Comparison of ENCODE assay signal across 3 cellular contexts in the genomic region with DNA sequence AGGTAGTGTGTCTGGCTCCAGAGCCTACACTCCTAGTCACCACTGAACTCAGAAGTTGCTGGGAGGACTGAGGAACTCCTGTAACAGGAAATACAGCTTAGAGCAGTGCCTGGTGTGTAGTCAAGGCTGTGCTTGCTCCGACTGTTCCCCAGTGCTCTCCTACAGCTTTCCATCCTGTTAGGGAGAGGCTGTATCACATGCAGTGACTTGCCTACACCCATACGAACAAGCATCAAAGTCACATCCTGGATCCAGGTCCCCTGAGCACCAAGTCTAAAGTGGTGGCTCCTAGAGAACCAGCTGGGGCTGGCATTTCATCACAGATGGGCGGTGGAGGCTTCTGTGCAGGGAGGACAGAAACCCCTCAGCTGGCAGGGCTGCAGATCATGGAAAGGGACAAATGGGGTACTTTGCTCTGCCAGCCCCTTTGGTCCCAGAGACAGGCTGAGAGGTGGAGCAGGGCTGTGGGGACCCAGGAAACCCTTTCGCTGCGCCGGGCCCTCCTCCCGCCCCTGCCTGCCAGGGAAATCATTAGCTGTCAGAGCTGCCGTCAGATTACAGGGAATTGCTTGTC.
TF ChIP-seq lines count a peak whose summit lies in the region.

No MANE protein-coding gene starts in this region.

TF ChIP-seq in SK-N-SH, 30 proteins besides CTCF, POLR2A, EP300 and RAD21:
- TF ChIP-seq, protein P1, sequence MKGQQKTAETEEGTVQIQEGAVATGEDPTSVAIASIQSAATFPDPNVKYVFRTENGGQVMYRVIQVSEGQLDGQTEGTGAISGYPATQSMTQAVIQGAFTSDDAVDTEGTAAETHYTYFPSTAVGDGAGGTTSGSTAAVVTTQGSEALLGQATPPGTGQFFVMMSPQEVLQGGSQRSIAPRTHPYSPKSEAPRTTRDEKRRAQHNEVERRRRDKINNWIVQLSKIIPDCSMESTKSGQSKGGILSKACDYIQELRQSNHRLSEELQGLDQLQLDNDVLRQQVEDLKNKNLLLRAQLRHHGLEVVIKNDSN (IDR thresholded peaks at IDR 0.05; ENCODE audit: borderline replicate concordance, low read depth), result no peak
- TF ChIP-seq EZH2phosphoT487 (IDR thresholded peaks at IDR 0.05; ENCODE audit: borderline replicate concordance, low read depth), result no peak
- no peak for TF ChIP-seq JUND (IDR thresholded peaks at IDR 0.05)
- no peak for TF ChIP-seq TAF1 (IDR thresholded peaks at IDR 0.05; ENCODE audit: borderline replicate concordance, low read depth, low read length)
- no peak for TF ChIP-seq SIN3A (IDR thresholded peaks at IDR 0.05; ENCODE audit: borderline replicate concordance, low read depth, low read length)
- TF ChIP-seq POLR2AphosphoS5 (IDR thresholded peaks at IDR 0.05; ENCODE audit: low read depth, low read length), result no peak
- TF ChIP-seq NRF1 (IDR thresholded peaks at IDR 0.05; ENCODE audit: low read depth, low read length), result no peak

TF ChIP-seq in SK-N-SH treated with all-trans-retinoic acid at 6 μM for 48 hours, 23 proteins besides CTCF, POLR2A, EP300 and RAD21:
- TF ChIP-seq ZFP30 (CRISPR knock-in tag; IDR thresholded peaks at IDR 0.05), result no peak
- TF ChIP-seq, protein P2, sequence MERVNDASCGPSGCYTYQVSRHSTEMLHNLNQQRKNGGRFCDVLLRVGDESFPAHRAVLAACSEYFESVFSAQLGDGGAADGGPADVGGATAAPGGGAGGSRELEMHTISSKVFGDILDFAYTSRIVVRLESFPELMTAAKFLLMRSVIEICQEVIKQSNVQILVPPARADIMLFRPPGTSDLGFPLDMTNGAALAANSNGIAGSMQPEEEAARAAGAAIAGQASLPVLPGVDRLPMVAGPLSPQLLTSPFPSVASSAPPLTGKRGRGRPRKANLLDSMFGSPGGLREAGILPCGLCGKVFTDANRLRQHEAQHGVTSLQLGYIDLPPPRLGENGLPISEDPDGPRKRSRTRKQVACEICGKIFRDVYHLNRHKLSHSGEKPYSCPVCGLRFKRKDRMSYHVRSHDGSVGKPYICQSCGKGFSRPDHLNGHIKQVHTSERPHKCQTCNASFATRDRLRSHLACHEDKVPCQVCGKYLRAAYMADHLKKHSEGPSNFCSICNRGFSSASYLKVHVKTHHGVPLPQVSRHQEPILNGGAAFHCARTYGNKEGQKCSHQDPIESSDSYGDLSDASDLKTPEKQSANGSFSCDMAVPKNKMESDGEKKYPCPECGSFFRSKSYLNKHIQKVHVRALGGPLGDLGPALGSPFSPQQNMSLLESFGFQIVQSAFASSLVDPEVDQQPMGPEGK (CRISPR knock-in tag; IDR thresholded peaks at IDR 0.05; ENCODE audit: borderline replicate concordance), result no peak
- TF ChIP-seq, protein P3, sequence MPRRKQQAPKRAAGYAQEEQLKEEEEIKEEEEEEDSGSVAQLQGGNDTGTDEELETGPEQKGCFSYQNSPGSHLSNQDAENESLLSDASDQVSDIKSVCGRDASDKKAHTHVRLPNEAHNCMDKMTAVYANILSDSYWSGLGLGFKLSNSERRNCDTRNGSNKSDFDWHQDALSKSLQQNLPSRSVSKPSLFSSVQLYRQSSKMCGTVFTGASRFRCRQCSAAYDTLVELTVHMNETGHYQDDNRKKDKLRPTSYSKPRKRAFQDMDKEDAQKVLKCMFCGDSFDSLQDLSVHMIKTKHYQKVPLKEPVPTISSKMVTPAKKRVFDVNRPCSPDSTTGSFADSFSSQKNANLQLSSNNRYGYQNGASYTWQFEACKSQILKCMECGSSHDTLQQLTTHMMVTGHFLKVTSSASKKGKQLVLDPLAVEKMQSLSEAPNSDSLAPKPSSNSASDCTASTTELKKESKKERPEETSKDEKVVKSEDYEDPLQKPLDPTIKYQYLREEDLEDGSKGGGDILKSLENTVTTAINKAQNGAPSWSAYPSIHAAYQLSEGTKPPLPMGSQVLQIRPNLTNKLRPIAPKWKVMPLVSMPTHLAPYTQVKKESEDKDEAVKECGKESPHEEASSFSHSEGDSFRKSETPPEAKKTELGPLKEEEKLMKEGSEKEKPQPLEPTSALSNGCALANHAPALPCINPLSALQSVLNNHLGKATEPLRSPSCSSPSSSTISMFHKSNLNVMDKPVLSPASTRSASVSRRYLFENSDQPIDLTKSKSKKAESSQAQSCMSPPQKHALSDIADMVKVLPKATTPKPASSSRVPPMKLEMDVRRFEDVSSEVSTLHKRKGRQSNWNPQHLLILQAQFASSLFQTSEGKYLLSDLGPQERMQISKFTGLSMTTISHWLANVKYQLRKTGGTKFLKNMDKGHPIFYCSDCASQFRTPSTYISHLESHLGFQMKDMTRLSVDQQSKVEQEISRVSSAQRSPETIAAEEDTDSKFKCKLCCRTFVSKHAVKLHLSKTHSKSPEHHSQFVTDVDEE (CRISPR knock-in tag; IDR thresholded peaks at IDR 0.05), result no peak
- no peak for TF ChIP-seq ZC3H10 (CRISPR knock-in tag; IDR thresholded peaks at IDR 0.05)
- TF ChIP-seq BACH2 (CRISPR knock-in tag; IDR thresholded peaks at IDR 0.05; ENCODE audit: borderline replicate concordance), result no peak
- no peak for TF ChIP-seq TCF4 (CRISPR knock-in tag; IDR thresholded peaks at IDR 0.05; ENCODE audit: borderline replicate concordance)
- no peak for TF ChIP-seq ZNF70 (CRISPR knock-in tag; IDR thresholded peaks at IDR 0.05)

TF ChIP-seq in K562, 482 proteins besides CTCF, POLR2A, EP300 and RAD21:
- no peak for TF ChIP-seq ZNF586 (CRISPR knock-in tag; conservative IDR thresholded peaks at IDR 0.05)
- TF ChIP-seq MED1 (CRISPR knock-in tag; IDR thresholded peaks at IDR 0.05; ENCODE audit: borderline replicate concordance), result no peak
- TF ChIP-seq XRCC5 (IDR thresholded peaks at IDR 0.05; ENCODE audit: low read depth, low read length), result no peak
- TF ChIP-seq, protein P4, sequence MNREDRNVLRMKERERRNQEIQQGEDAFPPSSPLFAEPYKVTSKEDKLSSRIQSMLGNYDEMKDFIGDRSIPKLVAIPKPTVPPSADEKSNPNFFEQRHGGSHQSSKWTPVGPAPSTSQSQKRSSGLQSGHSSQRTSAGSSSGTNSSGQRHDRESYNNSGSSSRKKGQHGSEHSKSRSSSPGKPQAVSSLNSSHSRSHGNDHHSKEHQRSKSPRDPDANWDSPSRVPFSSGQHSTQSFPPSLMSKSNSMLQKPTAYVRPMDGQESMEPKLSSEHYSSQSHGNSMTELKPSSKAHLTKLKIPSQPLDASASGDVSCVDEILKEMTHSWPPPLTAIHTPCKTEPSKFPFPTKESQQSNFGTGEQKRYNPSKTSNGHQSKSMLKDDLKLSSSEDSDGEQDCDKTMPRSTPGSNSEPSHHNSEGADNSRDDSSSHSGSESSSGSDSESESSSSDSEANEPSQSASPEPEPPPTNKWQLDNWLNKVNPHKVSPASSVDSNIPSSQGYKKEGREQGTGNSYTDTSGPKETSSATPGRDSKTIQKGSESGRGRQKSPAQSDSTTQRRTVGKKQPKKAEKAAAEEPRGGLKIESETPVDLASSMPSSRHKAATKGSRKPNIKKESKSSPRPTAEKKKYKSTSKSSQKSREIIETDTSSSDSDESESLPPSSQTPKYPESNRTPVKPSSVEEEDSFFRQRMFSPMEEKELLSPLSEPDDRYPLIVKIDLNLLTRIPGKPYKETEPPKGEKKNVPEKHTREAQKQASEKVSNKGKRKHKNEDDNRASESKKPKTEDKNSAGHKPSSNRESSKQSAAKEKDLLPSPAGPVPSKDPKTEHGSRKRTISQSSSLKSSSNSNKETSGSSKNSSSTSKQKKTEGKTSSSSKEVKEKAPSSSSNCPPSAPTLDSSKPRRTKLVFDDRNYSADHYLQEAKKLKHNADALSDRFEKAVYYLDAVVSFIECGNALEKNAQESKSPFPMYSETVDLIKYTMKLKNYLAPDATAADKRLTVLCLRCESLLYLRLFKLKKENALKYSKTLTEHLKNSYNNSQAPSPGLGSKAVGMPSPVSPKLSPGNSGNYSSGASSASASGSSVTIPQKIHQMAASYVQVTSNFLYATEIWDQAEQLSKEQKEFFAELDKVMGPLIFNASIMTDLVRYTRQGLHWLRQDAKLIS (CRISPR knock-in tag; IDR thresholded peaks at IDR 0.05), result no peak
- TF ChIP-seq, protein P5, sequence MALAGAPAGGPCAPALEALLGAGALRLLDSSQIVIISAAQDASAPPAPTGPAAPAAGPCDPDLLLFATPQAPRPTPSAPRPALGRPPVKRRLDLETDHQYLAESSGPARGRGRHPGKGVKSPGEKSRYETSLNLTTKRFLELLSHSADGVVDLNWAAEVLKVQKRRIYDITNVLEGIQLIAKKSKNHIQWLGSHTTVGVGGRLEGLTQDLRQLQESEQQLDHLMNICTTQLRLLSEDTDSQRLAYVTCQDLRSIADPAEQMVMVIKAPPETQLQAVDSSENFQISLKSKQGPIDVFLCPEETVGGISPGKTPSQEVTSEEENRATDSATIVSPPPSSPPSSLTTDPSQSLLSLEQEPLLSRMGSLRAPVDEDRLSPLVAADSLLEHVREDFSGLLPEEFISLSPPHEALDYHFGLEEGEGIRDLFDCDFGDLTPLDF (CRISPR knock-in tag; IDR thresholded peaks at IDR 0.05), result no peak
- TF ChIP-seq DACH1 (IDR thresholded peaks at IDR 0.05; ENCODE audit: partially characterized antibody), result peak; percentile 31
- no peak for TF ChIP-seq NUFIP1 (IDR thresholded peaks at IDR 0.05; ENCODE audit: partially characterized antibody)
- TF ChIP-seq CREB1 (IDR thresholded peaks at IDR 0.05), result no peak
- TF ChIP-seq CREB1 (CRISPR knock-in tag; IDR thresholded peaks at IDR 0.05), result no peak
- no peak for TF ChIP-seq NONO (IDR thresholded peaks at IDR 0.05; ENCODE audit: low read depth in 2 of 2, low read length in 1 of 2)
- TF ChIP-seq EHMT2 (IDR thresholded peaks at IDR 0.05), result no peak
- TF ChIP-seq EZH2 (IDR thresholded peaks at IDR 0.05; ENCODE audit: borderline replicate concordance, low read depth, low read length), result peak; percentile 59; the same call in 1 of the 2 replicates
- TF ChIP-seq, protein P6, sequence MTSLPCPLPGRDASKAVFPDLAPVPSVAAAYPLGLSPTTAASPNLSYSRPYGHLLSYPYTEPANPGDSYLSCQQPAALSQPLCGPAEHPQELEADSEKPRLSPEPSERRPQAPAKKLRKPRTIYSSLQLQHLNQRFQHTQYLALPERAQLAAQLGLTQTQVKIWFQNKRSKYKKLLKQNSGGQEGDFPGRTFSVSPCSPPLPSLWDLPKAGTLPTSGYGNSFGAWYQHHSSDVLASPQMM (CRISPR knock-in tag; IDR thresholded peaks at IDR 0.05), result no peak
- TF ChIP-seq ZNF174 (CRISPR knock-in tag; IDR thresholded peaks at IDR 0.05), result no peak
